Comparison of ENCODE assay signal across 1 cellular context in genomic region chr4:7760706-7761105, GRCh38.
TF ChIP-seq lines count a peak whose summit lies in the region.

No MANE protein-coding gene starts in this region.

TF ChIP-seq in IMR-90, 13 proteins besides CTCF, POLR2A, EP300 and RAD21:
- TF ChIP-seq USF2 (IDR thresholded peaks at IDR 0.05; ENCODE audit: low read depth, low read length) = no peak
- no peak for TF ChIP-seq NFE2L2 (IDR thresholded peaks at IDR 0.05; ENCODE audit: low read depth, low read length)
- TF ChIP-seq SMC3 (IDR thresholded peaks at IDR 0.05; ENCODE audit: low read depth, low read length) = no peak
- no peak for TF ChIP-seq MAFK (IDR thresholded peaks at IDR 0.05; ENCODE audit: low read depth, low read length)
- TF ChIP-seq ELK1 (IDR thresholded peaks at IDR 0.05; ENCODE audit: borderline replicate concordance, low read depth, low read length) = no peak
- no peak for TF ChIP-seq CHD1 (IDR thresholded peaks at IDR 0.05; ENCODE audit: low read depth, low read length)
- TF ChIP-seq FOS (IDR thresholded peaks at IDR 0.05; ENCODE audit: low read depth, low read length) = no peak
TF ChIP-seq in IMR-90: peak in this region for 0.
